Comparison of ENCODE assay signal across 1 cellular context in the genomic region with DNA sequence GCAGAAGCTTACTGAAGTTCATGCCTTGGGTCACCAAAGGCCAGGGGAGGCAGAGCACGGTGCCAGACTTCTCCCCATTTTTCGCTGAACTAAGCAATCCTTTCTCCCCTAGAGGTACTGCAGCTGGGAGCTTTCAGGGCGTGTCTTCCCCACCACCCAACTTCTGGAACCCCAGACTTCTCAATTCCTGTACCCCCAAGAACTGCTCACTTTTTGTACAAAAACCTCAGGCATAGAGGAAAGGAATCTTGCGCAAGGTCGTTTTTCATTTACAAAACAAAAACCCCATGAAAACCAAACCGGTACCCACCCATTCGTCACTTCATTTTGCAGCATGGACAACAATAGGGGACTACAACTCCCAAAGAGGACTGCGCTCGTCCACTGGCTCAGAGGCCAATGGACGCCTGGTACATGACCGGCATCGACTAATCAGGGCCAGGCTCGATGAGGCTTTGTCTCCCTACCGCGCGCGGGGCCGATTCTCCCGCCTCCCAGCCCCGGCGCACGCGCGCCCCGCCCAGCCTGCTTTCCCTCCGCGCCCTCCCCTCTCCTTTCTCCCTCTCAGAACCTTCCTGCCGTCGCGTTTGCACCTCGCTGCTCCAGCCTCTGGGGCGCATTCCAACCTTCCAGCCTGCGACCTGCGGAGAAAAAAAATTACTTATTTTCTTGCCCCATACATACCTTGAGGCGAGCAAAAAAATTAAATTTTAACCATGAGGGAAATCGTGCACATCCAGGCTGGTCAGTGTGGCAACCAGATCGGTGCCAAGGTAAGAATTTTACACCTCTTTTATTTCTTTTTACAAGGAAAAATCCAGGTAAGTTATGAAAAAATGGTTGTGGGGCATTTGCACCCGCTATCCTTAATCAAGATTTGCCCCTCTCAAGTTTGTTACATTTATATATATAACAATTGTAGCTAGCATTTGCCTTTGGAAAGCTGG.
A peak's percentile ranks its signal among the peaks of the same experiment; 100 is the strongest.
TF ChIP-seq lines count a peak whose summit lies in the region.

A gene (plus strand): TSS at position 562 of the 947 bp plus-strand sequence. CDS start 155 bp downstream, at position 717.

TF ChIP-seq in HepG2, 621 proteins besides CTCF, POLR2A, EP300 and RAD21 (continued from another document and continues in another):
- TF ChIP-seq BRCA1 (CRISPR knock-in tag; IDR thresholded peaks at IDR 0.05), result no peak
- no peak for TF ChIP-seq ZKSCAN8 (CRISPR knock-in tag; IDR thresholded peaks at IDR 0.05; ENCODE audit: borderline replicate concordance)
- no peak for TF ChIP-seq MTA3 (CRISPR knock-in tag; IDR thresholded peaks at IDR 0.05)
- TF ChIP-seq SKI (IDR thresholded peaks at IDR 0.05; ENCODE audit: partially characterized antibody), result peak; percentile 13
- TF ChIP-seq NR2F6 (IDR thresholded peaks at IDR 0.05), result peak; percentile 9; the same call in 1 of the 2 replicates
- no peak; the same call in 1 of the 2 replicates for TF ChIP-seq NR2F6 (CRISPR knock-in tag; IDR thresholded peaks at IDR 0.05)
- TF ChIP-seq ZNF335 (CRISPR knock-in tag; IDR thresholded peaks at IDR 0.05), result 0 out of 2 replicates have a peak, but pooled peaks have one; percentile 12
- TF ChIP-seq ZNF773 (CRISPR knock-in tag; IDR thresholded peaks at IDR 0.05; ENCODE audit: borderline replicate concordance), result peak; percentile 91; the same call in 1 of the 2 replicates
- no peak; the same call in 1 of the 2 replicates for TF ChIP-seq ZNF225 (CRISPR knock-in tag; IDR thresholded peaks at IDR 0.05)
- TF ChIP-seq, protein P1, sequence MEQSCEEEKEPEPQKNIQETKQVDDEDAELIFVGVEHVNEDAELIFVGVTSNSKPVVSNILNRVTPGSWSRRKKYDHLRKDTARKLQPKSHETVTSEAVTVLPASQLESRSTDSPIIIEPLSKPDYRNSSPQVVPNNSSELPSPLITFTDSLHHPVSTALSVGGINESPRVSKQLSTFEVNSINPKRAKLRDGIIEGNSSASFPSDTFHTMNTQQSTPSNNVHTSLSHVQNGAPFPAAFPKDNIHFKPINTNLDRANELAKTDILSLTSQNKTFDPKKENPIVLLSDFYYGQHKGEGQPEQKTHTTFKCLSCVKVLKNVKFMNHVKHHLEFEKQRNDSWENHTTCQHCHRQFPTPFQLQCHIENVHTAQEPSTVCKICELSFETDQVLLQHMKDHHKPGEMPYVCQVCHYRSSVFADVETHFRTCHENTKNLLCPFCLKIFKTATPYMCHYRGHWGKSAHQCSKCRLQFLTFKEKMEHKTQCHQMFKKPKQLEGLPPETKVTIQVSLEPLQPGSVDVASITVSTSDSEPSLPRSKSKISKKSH (CRISPR knock-in tag; IDR thresholded peaks at IDR 0.05; ENCODE audit: borderline replicate concordance), result 0 out of 2 replicates have a peak, but pooled peaks have one; percentile 42
- peak; percentile 54; the same call in 1 of the 2 replicates for TF ChIP-seq KDM2A (CRISPR knock-in tag; IDR thresholded peaks at IDR 0.05; ENCODE audit: borderline replicate concordance, low read depth)
- TF ChIP-seq ZMYM2 (CRISPR knock-in tag; IDR thresholded peaks at IDR 0.05), result no peak
- TF ChIP-seq ONECUT2 (CRISPR knock-in tag; IDR thresholded peaks at IDR 0.05), result no peak
- TF ChIP-seq ZNF572 (CRISPR knock-in tag; IDR thresholded peaks at IDR 0.05), result no peak
- TF ChIP-seq REXO4 (CRISPR knock-in tag; IDR thresholded peaks at IDR 0.05; ENCODE audit: borderline replicate concordance), result no peak
- TF ChIP-seq, protein P2, sequence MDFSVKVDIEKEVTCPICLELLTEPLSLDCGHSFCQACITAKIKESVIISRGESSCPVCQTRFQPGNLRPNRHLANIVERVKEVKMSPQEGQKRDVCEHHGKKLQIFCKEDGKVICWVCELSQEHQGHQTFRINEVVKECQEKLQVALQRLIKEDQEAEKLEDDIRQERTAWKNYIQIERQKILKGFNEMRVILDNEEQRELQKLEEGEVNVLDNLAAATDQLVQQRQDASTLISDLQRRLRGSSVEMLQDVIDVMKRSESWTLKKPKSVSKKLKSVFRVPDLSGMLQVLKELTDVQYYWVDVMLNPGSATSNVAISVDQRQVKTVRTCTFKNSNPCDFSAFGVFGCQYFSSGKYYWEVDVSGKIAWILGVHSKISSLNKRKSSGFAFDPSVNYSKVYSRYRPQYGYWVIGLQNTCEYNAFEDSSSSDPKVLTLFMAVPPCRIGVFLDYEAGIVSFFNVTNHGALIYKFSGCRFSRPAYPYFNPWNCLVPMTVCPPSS (IDR thresholded peaks at IDR 0.05), result no peak
- 0 out of 2 replicates have a peak, but pooled peaks have one; percentile 2 for TF ChIP-seq SMC3 (IDR thresholded peaks at IDR 0.05; ENCODE audit: low read length)
- TF ChIP-seq ZNF160 (CRISPR knock-in tag; IDR thresholded peaks at IDR 0.05), result no peak; the same call in 1 of the 2 replicates
- TF ChIP-seq ZNF333 (CRISPR knock-in tag; IDR thresholded peaks at IDR 0.05; ENCODE audit: borderline replicate concordance), result no peak
- TF ChIP-seq NAIF1 (CRISPR knock-in tag; IDR thresholded peaks at IDR 0.05; ENCODE audit: borderline replicate concordance), result 0 out of 2 replicates have a peak, but pooled peaks have one; percentile 49
- no peak for TF ChIP-seq MIXL1 (CRISPR knock-in tag; IDR thresholded peaks at IDR 0.05)
- TF ChIP-seq MBNL3 (CRISPR knock-in tag; conservative IDR thresholded peaks at IDR 0.05), result no peak
- TF ChIP-seq YEATS4 (CRISPR knock-in tag; IDR thresholded peaks at IDR 0.05; ENCODE audit: borderline replicate concordance), result peak; percentile 14; the same call in 1 of the 2 replicates
- peak; percentile 71 for TF ChIP-seq ZNF501 (CRISPR knock-in tag; IDR thresholded peaks at IDR 0.05)
- TF ChIP-seq ZNF3 (CRISPR knock-in tag; IDR thresholded peaks at IDR 0.05), result no peak; the same call in 1 of the 2 replicates
- peak; percentile 50 for TF ChIP-seq NFKB2 (CRISPR knock-in tag; IDR thresholded peaks at IDR 0.05; ENCODE audit: borderline replicate concordance)
- TF ChIP-seq ZNF772 (CRISPR knock-in tag; IDR thresholded peaks at IDR 0.05), result peak; percentile 90
- peak; percentile 73 for TF ChIP-seq XRCC5 (optimal IDR thresholded peaks at IDR 0.05; ENCODE audit: low read length)
- TF ChIP-seq ZNF235 (CRISPR knock-in tag; IDR thresholded peaks at IDR 0.05; ENCODE audit: borderline replicate concordance), result no peak
- 0 out of 2 replicates have a peak, but pooled peaks have one; percentile 10 for TF ChIP-seq FOXA3 (CRISPR knock-in tag; IDR thresholded peaks at IDR 0.05)
- TF ChIP-seq, protein P3, sequence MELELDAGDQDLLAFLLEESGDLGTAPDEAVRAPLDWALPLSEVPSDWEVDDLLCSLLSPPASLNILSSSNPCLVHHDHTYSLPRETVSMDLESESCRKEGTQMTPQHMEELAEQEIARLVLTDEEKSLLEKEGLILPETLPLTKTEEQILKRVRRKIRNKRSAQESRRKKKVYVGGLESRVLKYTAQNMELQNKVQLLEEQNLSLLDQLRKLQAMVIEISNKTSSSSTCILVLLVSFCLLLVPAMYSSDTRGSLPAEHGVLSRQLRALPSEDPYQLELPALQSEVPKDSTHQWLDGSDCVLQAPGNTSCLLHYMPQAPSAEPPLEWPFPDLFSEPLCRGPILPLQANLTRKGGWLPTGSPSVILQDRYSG (CRISPR knock-in tag; IDR thresholded peaks at IDR 0.05), result peak; percentile 86; the same call in 1 of the 2 replicates
- TF ChIP-seq GZF1 (CRISPR knock-in tag; IDR thresholded peaks at IDR 0.05), result peak; percentile 73
- TF ChIP-seq ZNF569 (CRISPR knock-in tag; IDR thresholded peaks at IDR 0.05; ENCODE audit: borderline replicate concordance), result no peak
- TF ChIP-seq GTF3A (CRISPR knock-in tag; conservative IDR thresholded peaks at IDR 0.05), result no peak
- no peak for TF ChIP-seq MAF1 (CRISPR knock-in tag; IDR thresholded peaks at IDR 0.05; ENCODE audit: borderline replicate concordance)
- TF ChIP-seq POLR2AphosphoS5 (IDR thresholded peaks at IDR 0.05; ENCODE audit: low read depth, low read length), result peak; percentile 99
- TF ChIP-seq ELF3 (CRISPR knock-in tag; IDR thresholded peaks at IDR 0.05), result no peak
- TF ChIP-seq YY1 (IDR thresholded peaks at IDR 0.05; ENCODE audit: insufficient read depth, insufficient replicate concordance, low read depth, low read length), result peak; percentile 78
- no peak for TF ChIP-seq ZBTB42 (CRISPR knock-in tag; IDR thresholded peaks at IDR 0.05)
- TF ChIP-seq, protein P4, sequence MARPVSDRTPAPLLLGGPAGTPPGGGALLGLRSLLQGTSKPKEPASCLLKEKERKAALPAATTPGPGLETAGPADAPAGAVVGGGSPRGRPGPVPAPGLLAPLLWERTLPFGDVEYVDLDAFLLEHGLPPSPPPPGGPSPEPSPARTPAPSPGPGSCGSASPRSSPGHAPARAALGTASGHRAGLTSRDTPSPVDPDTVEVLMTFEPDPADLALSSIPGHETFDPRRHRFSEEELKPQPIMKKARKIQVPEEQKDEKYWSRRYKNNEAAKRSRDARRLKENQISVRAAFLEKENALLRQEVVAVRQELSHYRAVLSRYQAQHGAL (CRISPR knock-in tag; IDR thresholded peaks at IDR 0.05; ENCODE audit: not compliant biosample characterization), result peak; percentile 92
- peak; percentile 39 for TF ChIP-seq U2AF1 (optimal IDR thresholded peaks at IDR 0.05; ENCODE audit: low read depth, low read length)
- TF ChIP-seq U2AF2 (IDR thresholded peaks at IDR 0.05; ENCODE audit: low read depth, low read length), result no peak
- TF ChIP-seq ZNF451 (CRISPR knock-in tag; IDR thresholded peaks at IDR 0.05), result no peak
- peak; percentile 73 for TF ChIP-seq ZNF350 (CRISPR knock-in tag; IDR thresholded peaks at IDR 0.05; ENCODE audit: borderline replicate concordance, low read depth)
- TF ChIP-seq, protein P5, sequence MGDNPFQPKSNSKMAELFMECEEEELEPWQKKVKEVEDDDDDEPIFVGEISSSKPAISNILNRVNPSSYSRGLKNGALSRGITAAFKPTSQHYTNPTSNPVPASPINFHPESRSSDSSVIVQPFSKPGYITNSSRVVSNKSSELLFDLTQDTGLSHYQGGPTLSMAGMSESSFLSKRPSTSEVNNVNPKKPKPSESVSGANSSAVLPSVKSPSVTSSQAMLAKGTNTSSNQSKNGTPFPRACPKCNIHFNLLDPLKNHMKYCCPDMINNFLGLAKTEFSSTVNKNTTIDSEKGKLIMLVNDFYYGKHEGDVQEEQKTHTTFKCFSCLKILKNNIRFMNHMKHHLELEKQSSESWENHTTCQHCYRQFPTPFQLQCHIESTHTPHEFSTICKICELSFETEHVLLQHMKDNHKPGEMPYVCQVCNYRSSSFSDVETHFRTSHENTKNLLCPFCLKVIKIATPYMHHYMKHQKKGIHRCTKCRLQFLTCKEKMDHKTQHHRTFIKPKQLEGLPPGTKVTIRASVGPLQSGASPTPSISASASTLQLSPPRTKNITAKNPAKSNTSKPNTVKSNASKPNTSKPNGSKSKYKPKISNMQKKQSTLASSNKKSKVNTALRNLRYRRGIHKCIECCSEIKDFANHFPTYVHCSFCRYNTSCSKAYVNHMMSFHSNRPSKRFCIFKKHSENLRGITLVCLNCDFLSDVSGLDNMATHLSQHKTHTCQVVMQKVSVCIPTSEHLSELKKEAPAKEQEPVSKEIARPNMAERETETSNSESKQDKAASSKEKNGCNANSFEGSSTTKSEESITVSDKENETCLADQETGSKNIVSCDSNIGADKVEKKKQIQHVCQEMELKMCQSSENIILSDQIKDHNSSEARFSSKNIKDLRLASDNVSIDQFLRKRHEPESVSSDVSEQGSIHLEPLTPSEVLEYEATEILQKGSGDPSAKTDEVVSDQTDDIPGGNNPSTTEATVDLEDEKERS (CRISPR knock-in tag; IDR thresholded peaks at IDR 0.05), result peak; percentile 57; the same call in 1 of the 2 replicates
- TF ChIP-seq ZBTB38 (CRISPR knock-in tag; IDR thresholded peaks at IDR 0.05), result peak; percentile 58; the same call in 1 of the 2 replicates
- TF ChIP-seq FIP1L1 (IDR thresholded peaks at IDR 0.05; ENCODE audit: borderline replicate concordance, insufficient read depth, low read depth, low read length), result peak; percentile 93; the same call in 1 of the 2 replicates
- peak; percentile 25; the same call in 1 of the 2 replicates for TF ChIP-seq NCOA2 (CRISPR knock-in tag; IDR thresholded peaks at IDR 0.05)
- no peak for TF ChIP-seq ZBTB8A (CRISPR knock-in tag; IDR thresholded peaks at IDR 0.05; ENCODE audit: borderline replicate concordance, low read depth)
- TF ChIP-seq ZC3H4 (CRISPR knock-in tag; IDR thresholded peaks at IDR 0.05; ENCODE audit: borderline replicate concordance), result 0 out of 2 replicates have a peak, but pooled peaks have one; percentile 41
- TF ChIP-seq, protein P6, sequence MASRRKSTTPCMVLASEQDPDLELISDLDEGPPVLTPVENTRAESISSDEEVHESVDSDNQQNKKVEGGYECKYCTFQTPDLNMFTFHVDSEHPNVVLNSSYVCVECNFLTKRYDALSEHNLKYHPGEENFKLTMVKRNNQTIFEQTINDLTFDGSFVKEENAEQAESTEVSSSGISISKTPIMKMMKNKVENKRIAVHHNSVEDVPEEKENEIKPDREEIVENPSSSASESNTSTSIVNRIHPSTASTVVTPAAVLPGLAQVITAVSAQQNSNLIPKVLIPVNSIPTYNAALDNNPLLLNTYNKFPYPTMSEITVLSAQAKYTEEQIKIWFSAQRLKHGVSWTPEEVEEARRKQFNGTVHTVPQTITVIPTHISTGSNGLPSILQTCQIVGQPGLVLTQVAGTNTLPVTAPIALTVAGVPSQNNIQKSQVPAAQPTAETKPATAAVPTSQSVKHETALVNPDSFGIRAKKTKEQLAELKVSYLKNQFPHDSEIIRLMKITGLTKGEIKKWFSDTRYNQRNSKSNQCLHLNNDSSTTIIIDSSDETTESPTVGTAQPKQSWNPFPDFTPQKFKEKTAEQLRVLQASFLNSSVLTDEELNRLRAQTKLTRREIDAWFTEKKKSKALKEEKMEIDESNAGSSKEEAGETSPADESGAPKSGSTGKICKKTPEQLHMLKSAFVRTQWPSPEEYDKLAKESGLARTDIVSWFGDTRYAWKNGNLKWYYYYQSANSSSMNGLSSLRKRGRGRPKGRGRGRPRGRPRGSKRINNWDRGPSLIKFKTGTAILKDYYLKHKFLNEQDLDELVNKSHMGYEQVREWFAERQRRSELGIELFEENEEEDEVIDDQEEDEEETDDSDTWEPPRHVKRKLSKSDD (CRISPR knock-in tag; IDR thresholded peaks at IDR 0.05; ENCODE audit: low read depth), result no peak
- TF ChIP-seq, protein P7, sequence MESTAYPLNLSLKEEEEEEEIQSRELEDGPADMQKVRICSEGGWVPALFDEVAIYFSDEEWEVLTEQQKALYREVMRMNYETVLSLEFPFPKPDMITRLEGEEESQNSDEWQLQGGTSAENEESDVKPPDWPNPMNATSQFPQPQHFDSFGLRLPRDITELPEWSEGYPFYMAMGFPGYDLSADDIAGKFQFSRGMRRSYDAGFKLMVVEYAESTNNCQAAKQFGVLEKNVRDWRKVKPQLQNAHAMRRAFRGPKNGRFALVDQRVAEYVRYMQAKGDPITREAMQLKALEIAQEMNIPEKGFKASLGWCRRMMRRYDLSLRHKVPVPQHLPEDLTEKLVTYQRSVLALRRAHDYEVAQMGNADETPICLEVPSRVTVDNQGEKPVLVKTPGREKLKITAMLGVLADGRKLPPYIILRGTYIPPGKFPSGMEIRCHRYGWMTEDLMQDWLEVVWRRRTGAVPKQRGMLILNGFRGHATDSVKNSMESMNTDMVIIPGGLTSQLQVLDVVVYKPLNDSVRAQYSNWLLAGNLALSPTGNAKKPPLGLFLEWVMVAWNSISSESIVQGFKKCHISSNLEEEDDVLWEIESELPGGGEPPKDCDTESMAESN (CRISPR knock-in tag; conservative IDR thresholded peaks at IDR 0.05), result no peak
- no peak for TF ChIP-seq PPARG (CRISPR knock-in tag; conservative IDR thresholded peaks at IDR 0.05)
